ENCODE assay signal across 8 cellular contexts in the genomic region with DNA sequence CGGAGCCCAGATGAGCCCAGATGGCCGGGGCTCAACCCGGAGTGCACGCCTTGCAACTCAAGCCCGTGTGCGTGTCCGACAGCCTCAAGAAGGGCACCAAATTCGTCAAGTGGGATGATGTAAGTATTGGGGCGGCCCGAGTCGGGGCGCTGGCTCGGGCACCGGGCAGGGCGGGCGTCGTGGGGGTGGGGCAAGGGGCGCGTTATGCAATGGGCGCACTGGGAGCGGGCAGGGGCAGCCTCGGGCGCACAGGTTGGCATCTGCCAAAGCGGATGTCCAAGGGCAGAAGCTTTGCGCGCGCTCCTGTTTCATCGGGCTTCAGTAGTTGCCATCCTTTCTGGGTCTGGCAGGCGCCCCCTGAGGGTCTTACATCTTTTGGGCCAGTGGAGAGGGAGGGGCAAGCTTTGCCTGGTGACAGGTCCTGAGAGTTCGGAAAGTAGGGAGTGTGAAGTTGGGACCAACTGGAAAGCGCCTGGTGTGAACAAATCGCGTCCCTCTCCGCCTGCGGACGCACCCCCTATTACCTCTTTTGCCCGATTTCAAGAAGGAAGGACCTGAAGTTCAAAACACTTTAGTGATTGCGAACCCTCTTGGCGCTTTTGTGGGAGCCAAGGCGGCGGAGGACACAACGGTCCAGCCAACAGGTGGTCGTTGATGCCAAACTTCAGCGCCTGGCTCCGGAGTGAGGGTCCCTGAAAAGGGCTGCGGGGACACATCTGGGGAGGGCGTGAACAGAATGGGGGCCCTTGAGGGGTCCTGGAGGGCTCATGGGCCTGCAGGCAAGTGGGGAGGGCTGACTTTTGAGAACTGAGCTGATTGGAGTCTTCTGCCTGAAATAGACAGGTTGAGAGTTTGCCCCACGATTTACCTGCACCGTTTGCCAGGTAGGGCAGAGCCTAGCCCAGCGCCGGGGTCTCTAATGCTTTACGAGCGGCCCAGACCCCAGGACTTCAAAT. TPM values are rescaled to one million over a fixed set of nuclear protein-coding genes. Genes with fewer than 3 reads are reported as not detected.
DNase-seq lines count a peak whose midpoint lies in the region; TF ChIP-seq lines count a peak whose summit lies in the region.

No MANE protein-coding gene starts in this region.

- no peaks in the 10 kb centered on the region for H3K36me3 ChIP-seq in mucosa of stomach (ENCODE audit: control insufficient read depth, insufficient read depth, low read length)

- H3K27me3 ChIP-seq in mucosa of stomach (ENCODE audit: control insufficient read depth, insufficient read depth, low read length) = peaks cover 16% of the 10 kb centered on the region

- H3K27ac ChIP-seq in VCaP = peak overlapping the region; percentile 83

- H3K9ac ChIP-seq in mucosa of stomach (ENCODE audit: low read length) = peak overlapping the region; percentile 45

- H3K9me3 ChIP-seq in mucosa of stomach (ENCODE audit: control insufficient read depth, low read length) = no peaks in the 10 kb centered on the region

- TF ChIP-seq CTCF in VCaP (conservative IDR thresholded peaks at IDR 0.05) (no peak), epithelial cell of proximal tubule (conservative IDR thresholded peaks at IDR 0.05; ENCODE audit: low read depth, low read length) (no peak)

- peak overlapping the region; percentile 54 for H3K4me3 ChIP-seq in epithelial cell of proximal tubule (ENCODE audit: low read depth, low read length)
- H3K4me3 ChIP-seq in mucosa of stomach (ENCODE audit: low read length) = no peak overlapping the region

- H3K4me1 ChIP-seq in mucosa of stomach (ENCODE audit: control insufficient read depth, insufficient read depth, low read length) = peaks cover 5% of the 10 kb centered on the region

- peak; percentile 29 for DNase-seq in SIG-M5 treated with dmso at 0.1 percent for 504 hours (lab: John Stamatoyannopoulos, UW; ENCODE audit: unreplicated experiment)
- no peak for DNase-seq in SIG-M5 (lab: John Stamatoyannopoulos, UW)
- no peak for DNase-seq in epithelial cell of proximal tubule (ENCODE audit: low read depth)
- DNase-seq in ureter (ENCODE audit: low spot score) = peak; percentile 62
- no peak for DNase-seq in GM03348 (ENCODE audit: low spot score)
- no peak for DNase-seq in superior temporal gyrus (ENCODE audit: extremely low spot score)

RNA-seq across cellular contexts. Expression of gene PLCB1, which starts 0.8 kb away (rescaled TPM):
- total RNA-seq in epithelial cell of proximal tubule (0.07 and 2.2 TPM in 2 replicates), ureter (48.3 TPM)

Comparison
In these comparisons a context has a peak if more than half of its experiments do, and no peak if none do; other contexts are left out.
1. DNase-seq: peak in SIG-M5 treated with dmso at 0.1 percent for 504 hours (single experiment) and ureter (single experiment); none in SIG-M5 (single experiment), epithelial cell of proximal tubule (single experiment), GM03348 (single experiment) and superior temporal gyrus (single experiment).
2. RNA of gene PLCB1, which starts 0.8 kb away (total RNA-seq): 48.3 TPM in ureter (single experiment); 0.07 to 2.2 TPM in epithelial cell of proximal tubule; every median in the first group is over 10 times any median in the second.